Comparison of ENCODE assay signal across 38 cellular contexts in the genomic region with DNA sequence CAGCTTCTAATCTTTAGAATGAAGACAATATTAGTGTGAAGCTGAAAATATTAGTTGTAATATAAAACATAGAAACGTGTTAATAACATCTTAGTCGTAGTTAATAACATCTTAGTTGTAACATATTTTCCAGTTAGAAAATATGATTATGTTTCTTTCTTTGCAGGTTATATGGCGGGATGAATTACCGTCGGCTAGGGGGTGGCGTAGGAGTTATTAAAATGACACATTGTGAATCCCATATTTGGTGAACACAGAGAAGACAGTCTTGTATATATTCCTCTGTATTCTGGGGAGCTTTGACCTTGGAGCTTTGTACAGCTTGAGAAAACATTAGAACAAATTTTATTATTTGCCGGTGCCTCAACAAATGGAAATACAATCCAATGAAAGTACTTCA.
"Had no signal": no experiment of that assay in that cellular context is flagged by ENCODE, and none has a peak within 500 bp of the region (broad histone marks: within the 10 kb centered on the region; RNA-seq: fewer than 3 reads in every experiment).

No MANE protein-coding gene starts in this region.

- H3K4me3 Mint-ChIP-seq: activated naive CD4-positive, alpha-beta T cell treated with anti-CD3 and anti-CD28 coated beads for 36 hours; activated naive CD4-positive, alpha-beta T cell treated with anti-CD3 and anti-CD28 coated beads, Interleukin-2, amount 10 ng/mL, durations not matched to agents 7 days and 5 days; activated naive CD4-positive, alpha-beta T cell treated with anti-CD3 and anti-CD28 coated beads, Interleukin-2, amount 50 U/mL, for 24 hours; activated naive CD8-positive, alpha-beta T cell; activated naive CD8-positive, alpha-beta T cell treated with anti-CD3 and anti-CD28 coated beads for 36 hours; activated naive CD8-positive, alpha-beta T cell treated with anti-CD3 and anti-CD28 coated beads, Interleukin-2, amount 10 ng/mL, durations not matched to agents 7 days and 5 days; activated naive CD8-positive, alpha-beta T cell treated with anti-CD3 and anti-CD28 coated beads, Interleukin-2, amount 50 U/mL, for 24 hours; activated T-cell treated with anti-CD3 and anti-CD28 coated beads, Interleukin-2, amount 50 U/mL, for 72 hours; activated T-helper 1 cell treated with anti-CD3 and anti-CD28 coated beads, Interleukin-12 subunit alpha, Interleukin-12 subunit beta, Interleukin-2, Interleukin-4 antibody, amounts not matched to agents 30 ng/mL and 10 ng/mL and 1 ng/mL, durations not matched to agents 14 hours and 24 hours and 36 hours; activated T-helper 17 cell treated with anti-CD3 and anti-CD28 coated beads, Interleukin-2, amount 50 U/mL, for 72 hours; brain; central memory CD8-positive, alpha-beta T cell had no signal

- H3K4me1 Mint-ChIP-seq: activated naive CD4-positive, alpha-beta T cell treated with anti-CD3 and anti-CD28 coated beads, Interleukin-2, amount 10 ng/mL, durations not matched to agents 7 days and 5 days; activated naive CD4-positive, alpha-beta T cell treated with anti-CD3 and anti-CD28 coated beads, Interleukin-2, amount 50 U/mL, for 24 hours; activated naive CD8-positive, alpha-beta T cell treated with anti-CD3 and anti-CD28 coated beads for 36 hours; activated naive CD8-positive, alpha-beta T cell treated with anti-CD3 and anti-CD28 coated beads, Interleukin-2, amount 50 U/mL, for 24 hours; activated T-helper 17 cell treated with anti-CD3 and anti-CD28 coated beads, Interleukin-2, amount 50 U/mL, for 72 hours; brain; central memory CD8-positive, alpha-beta T cell had no signal

- FAIRE-seq: astrocyte, bronchial epithelial cell, colon had no signal

- H3K9me3 Mint-ChIP-seq: activated naive CD4-positive, alpha-beta T cell treated with anti-CD3 and anti-CD28 coated beads for 36 hours; activated naive CD4-positive, alpha-beta T cell treated with anti-CD3 and anti-CD28 coated beads, Interleukin-2, amount 10 ng/mL, durations not matched to agents 7 days and 5 days; activated naive CD4-positive, alpha-beta T cell treated with anti-CD3 and anti-CD28 coated beads, Interleukin-2, amount 50 U/mL, for 24 hours; activated naive CD4-positive, alpha-beta T cell treated with anti-CD3 and anti-CD28 coated beads, Interleukin-2, amount 50 U/mL, for 72 hours; activated naive CD8-positive, alpha-beta T cell treated with anti-CD3 and anti-CD28 coated beads for 36 hours; activated naive CD8-positive, alpha-beta T cell treated with anti-CD3 and anti-CD28 coated beads, Interleukin-2, amount 10 ng/mL, durations not matched to agents 7 days and 5 days; activated naive CD8-positive, alpha-beta T cell treated with anti-CD3 and anti-CD28 coated beads, Interleukin-2, amount 50 U/mL, for 24 hours; activated T-cell treated with anti-CD3 and anti-CD28 coated beads, Interleukin-2, amount 50 U/mL, for 72 hours; activated T-helper 1 cell treated with anti-CD3 and anti-CD28 coated beads, Interleukin-12 subunit alpha, Interleukin-12 subunit beta, Interleukin-2, Interleukin-4 antibody, amounts not matched to agents 30 ng/mL and 10 ng/mL and 1 ng/mL, durations not matched to agents 14 hours and 24 hours and 36 hours; activated T-helper 17 cell treated with anti-CD3 and anti-CD28 coated beads, Interleukin-2, amount 50 U/mL, for 72 hours; activated T-helper 2 cell treated with anti-CD3 and anti-CD28 coated beads, Interferon-gamma antibody, Interleukin-2, Interleukin-4, amounts not matched to agents 10 μg/mL and 5 μg/mL and 100 μg/mL, durations not matched to agents 14 hours and 24 hours and 36 hours; brain; central memory CD8-positive, alpha-beta T cell had no signal

- H3K27ac ChIP-seq: adrenal gland, ascending aorta, body of pancreas, brain microvascular endothelial cell, breast epithelium, cardiac muscle cell, colonic mucosa had no signal

- H3K9me3 ChIP-seq: adrenal gland, ascending aorta, body of pancreas, breast epithelium, colonic mucosa had no signal

- ATAC-seq: activated naive CD4-positive, alpha-beta T cell treated with anti-CD3 and anti-CD28 coated beads, Interleukin-2, amount 50 U/mL, for 72 hours; activated naive CD8-positive, alpha-beta T cell treated with anti-CD3 and anti-CD28 coated beads, Interleukin-2, amount 50 U/mL, for 24 hours; activated T-cell treated with anti-CD3 and anti-CD28 coated beads, Interleukin-2, amount 50 U/mL, for 72 hours; activated T-helper 17 cell treated with anti-CD3 and anti-CD28 coated beads, Interleukin-2, amount 50 U/mL, for 72 hours; body of pancreas had no signal

- DNase-seq: activated effector memory CD4-positive, alpha-beta T cell treated with anti-CD3 and anti-CD28 coated beads, Interleukin-2, amount 50 U/mL, for 16 hours; activated effector memory CD4-positive, alpha-beta T cell treated with Interleukin-2 at 50 U/mL for 16 hours; activated gamma-delta T cell; activated gamma-delta T cell treated with Interleukin-2 at 50 U/mL for 16 hours; activated naive CD4-positive, alpha-beta T cell; activated naive CD4-positive, alpha-beta T cell treated with anti-CD3 and anti-CD28 coated beads for 36 hours; activated naive CD4-positive, alpha-beta T cell treated with anti-CD3 and anti-CD28 coated beads, Interleukin-2, amount 10 ng/mL, durations not matched to agents 7 days and 5 days; activated naive CD4-positive, alpha-beta T cell treated with anti-CD3 and anti-CD28 coated beads, Interleukin-2, amount 50 U/mL, for 16 hours; activated naive CD4-positive, alpha-beta T cell treated with Interleukin-2 at 50 U/mL for 16 hours; activated naive CD8-positive, alpha-beta T cell treated with anti-CD3 and anti-CD28 coated beads for 36 hours; activated naive CD8-positive, alpha-beta T cell treated with anti-CD3 and anti-CD28 coated beads, Interleukin-2, amount 10 ng/mL, durations not matched to agents 7 days and 5 days; activated naive CD8-positive, alpha-beta T cell treated with anti-CD3 and anti-CD28 coated beads, Interleukin-2, amount 50 U/mL, for 24 hours; activated T-cell treated with anti-CD3 and anti-CD28 coated beads, Interleukin-2, amount 50 U/mL, for 48 hours; activated T-cell treated with anti-CD3 and anti-CD28 coated beads, Interleukin-2, amount 50 U/mL, for 72 hours; adrenal gland; amniotic stem cell; amygdala; anterior cingulate cortex; aorta; body of pancreas; brain microvascular endothelial cell; central memory CD4-positive, alpha-beta T cell; cerebellar nuclear complex; colonic mucosa had no signal

- H3K4me1 ChIP-seq: adrenal gland, ascending aorta, body of pancreas, breast epithelium, colonic mucosa had no signal

- H3K36me3 Mint-ChIP-seq: activated naive CD4-positive, alpha-beta T cell treated with anti-CD3 and anti-CD28 coated beads, Interleukin-2, amount 50 U/mL, for 72 hours had no signal

- H3K4me3 ChIP-seq: adrenal gland, ascending aorta, body of pancreas, breast epithelium, cardiac muscle cell, colonic mucosa had no signal

- H3K27me3 Mint-ChIP-seq: activated naive CD4-positive, alpha-beta T cell treated with anti-CD3 and anti-CD28 coated beads, Interleukin-2, amount 10 ng/mL, durations not matched to agents 7 days and 5 days; activated naive CD4-positive, alpha-beta T cell treated with anti-CD3 and anti-CD28 coated beads, Interleukin-2, amount 50 U/mL, for 24 hours; activated naive CD8-positive, alpha-beta T cell; activated naive CD8-positive, alpha-beta T cell treated with anti-CD3 and anti-CD28 coated beads for 36 hours; activated naive CD8-positive, alpha-beta T cell treated with anti-CD3 and anti-CD28 coated beads, Interleukin-2, amount 10 ng/mL, durations not matched to agents 7 days and 5 days; activated naive CD8-positive, alpha-beta T cell treated with anti-CD3 and anti-CD28 coated beads, Interleukin-2, amount 50 U/mL, for 24 hours; activated T-helper 17 cell treated with anti-CD3 and anti-CD28 coated beads, Interleukin-2, amount 50 U/mL, for 72 hours; brain; central memory CD8-positive, alpha-beta T cell had no signal

- H3K27me3 ChIP-seq: adrenal gland, ascending aorta, body of pancreas, brain microvascular endothelial cell, breast epithelium, cardiac muscle cell, colonic mucosa had no signal

- H3K36me3 ChIP-seq: colonic mucosa had no signal

- H3K27ac Mint-ChIP-seq: activated naive CD4-positive, alpha-beta T cell treated with anti-CD3 and anti-CD28 coated beads for 36 hours; activated naive CD4-positive, alpha-beta T cell treated with anti-CD3 and anti-CD28 coated beads, Interleukin-2, amount 10 ng/mL, durations not matched to agents 7 days and 5 days; activated naive CD4-positive, alpha-beta T cell treated with anti-CD3 and anti-CD28 coated beads, Interleukin-2, amount 50 U/mL, for 72 hours; activated naive CD8-positive, alpha-beta T cell; activated naive CD8-positive, alpha-beta T cell treated with anti-CD3 and anti-CD28 coated beads for 36 hours; activated naive CD8-positive, alpha-beta T cell treated with anti-CD3 and anti-CD28 coated beads, Interleukin-2, amount 10 ng/mL, durations not matched to agents 7 days and 5 days; activated naive CD8-positive, alpha-beta T cell treated with anti-CD3 and anti-CD28 coated beads, Interleukin-2, amount 50 U/mL, for 24 hours; activated T-cell treated with anti-CD3 and anti-CD28 coated beads, Interleukin-2, amount 50 U/mL, for 72 hours; activated T-helper 1 cell treated with anti-CD3 and anti-CD28 coated beads, Interleukin-12 subunit alpha, Interleukin-12 subunit beta, Interleukin-2, Interleukin-4 antibody, amounts not matched to agents 30 ng/mL and 10 ng/mL and 1 ng/mL, durations not matched to agents 14 hours and 24 hours and 36 hours; activated T-helper 17 cell treated with anti-CD3 and anti-CD28 coated beads, Interleukin-2, amount 50 U/mL, for 72 hours; activated T-helper 2 cell treated with anti-CD3 and anti-CD28 coated beads, Interferon-gamma antibody, Interleukin-2, Interleukin-4, amounts not matched to agents 10 μg/mL and 5 μg/mL and 100 μg/mL, durations not matched to agents 14 hours and 24 hours and 36 hours; brain had no signal
